In the genomic region with DNA sequence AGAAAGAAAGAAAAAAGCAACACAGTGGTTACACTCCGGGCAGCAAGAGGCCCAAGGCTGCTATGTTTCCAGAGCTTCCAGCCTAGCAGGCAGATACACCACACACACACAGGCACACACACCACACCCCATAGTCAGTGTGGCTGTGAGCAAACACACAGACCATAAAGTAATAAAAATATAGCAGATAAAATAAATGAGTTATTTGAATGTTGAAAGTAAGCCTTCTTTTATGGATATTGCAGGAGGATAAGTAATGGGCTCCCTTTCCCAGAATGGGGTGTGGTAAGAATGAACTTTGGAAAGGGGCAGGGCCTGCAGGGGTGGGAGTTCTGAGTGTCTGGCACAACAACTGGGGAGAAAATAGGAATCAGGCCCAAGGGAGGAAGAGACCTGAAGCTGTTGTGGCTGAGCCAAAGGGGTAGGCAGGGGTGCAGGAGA, we compare ENCODE assay signal across 18 cellular contexts. TPM values are rescaled to one million over a fixed set of nuclear protein-coding genes. Genes with fewer than 3 reads are reported as not detected.
DNase-seq lines count a peak whose midpoint lies in the region; ATAC-seq and TF ChIP-seq lines count a peak whose summit lies in the region.
"Had no signal": no experiment of that assay in that cellular context is flagged by ENCODE, and none has a peak within 500 bp of the region (broad histone marks: within the 10 kb centered on the region; RNA-seq: fewer than 3 reads in every experiment).

No MANE protein-coding gene starts in this region.

- CTCF ChIA-PET in Caco-2 (lab: Charles Lee) = interaction anchor here (0.9 to 6.8 kb wide), 9 partner anchors 9 to 125 kb away, joined by 3 to 172 read pairs (median 5); a partner anchor contains a TSS

- no peaks in the 10 kb centered on the region for H3K9me3 ChIP-seq in Caco-2
- no peaks in the 10 kb centered on the region for H3K9me3 ChIP-seq in Peyer's patch

- TF ChIP-seq CTCF in Caco-2 (IDR thresholded peaks at IDR 0.05; ENCODE audit: insufficient read depth in 1 of 2, low read depth in 1 of 2, low read length in 1 of 2, severe bottlenecking in 1 of 2, unreplicated experiment in 1 of 2) (no peak), Peyer's patch (IDR thresholded peaks at IDR 0.05) (no peak), fibroblast of villous mesenchyme (IDR thresholded peaks at IDR 0.05; ENCODE audit: insufficient read depth, low read depth, low read length) (no peak), progenitor cell of endocrine pancreas (IDR thresholded peaks at IDR 0.05; ENCODE audit: unreplicated experiment) (no peak)

- peaks cover 52% of the 10 kb centered on the region for H3K4me1 Mint-ChIP-seq in Caco-2 (ENCODE audit: low read depth, unreplicated experiment)
- H3K4me1 Mint-ChIP-seq in progenitor cell of endocrine pancreas (ENCODE audit: low read depth) = peaks cover 12% of the 10 kb centered on the region

- no peaks in the 10 kb centered on the region for H3K36me3 ChIP-seq in Caco-2 (ENCODE audit: control insufficient read depth, insufficient read depth, low read length)
- no peaks in the 10 kb centered on the region for H3K36me3 ChIP-seq in Peyer's patch

- H3K9me3 Mint-ChIP-seq in Caco-2 (ENCODE audit: unreplicated experiment) = peaks cover 7% of the 10 kb centered on the region
- H3K9me3 Mint-ChIP-seq in progenitor cell of endocrine pancreas (ENCODE audit: low read depth) = no peaks in the 10 kb centered on the region
- H3K9me3 Mint-ChIP-seq: dendritic cell treated with granulocyte-macrophage colony-stimulating factor and Interleukin-4, amounts not matched to agents 40 ng/mL and 50 ng/mL, for 4 days had no signal

- H3K36me3 Mint-ChIP-seq in Caco-2 (ENCODE audit: insufficient read depth, unreplicated experiment) (peaks cover 23% of the 10 kb centered on the region), progenitor cell of endocrine pancreas (ENCODE audit: insufficient read depth) (no peaks in the 10 kb centered on the region)

- H3K4me3 ChIP-seq in Caco-2 (ENCODE audit: low read depth, low read length) (no peak overlapping the region), Peyer's patch (peak overlapping the region in 2 of 4 donors; percentile 16 to 30), fibroblast of villous mesenchyme (ENCODE audit: low read depth, low read length) (no peak overlapping the region)

- no peaks in the 10 kb centered on the region for H3K27me3 Mint-ChIP-seq in Caco-2 (ENCODE audit: insufficient read depth, unreplicated experiment)
- no peaks in the 10 kb centered on the region for H3K27me3 Mint-ChIP-seq in progenitor cell of endocrine pancreas
- H3K27me3 Mint-ChIP-seq: dendritic cell treated with granulocyte-macrophage colony-stimulating factor and Interleukin-4, amounts not matched to agents 40 ng/mL and 50 ng/mL, for 4 days had no signal

- H3K4me1 ChIP-seq in Caco-2 (peaks cover 67% of the 10 kb centered on the region), Peyer's patch (peaks cover 0 to 35% (median 6%) of the 10 kb centered on the region in 4 donors)

- H3K27ac Mint-ChIP-seq in Caco-2 (ENCODE audit: unreplicated experiment) (peak overlapping the region; percentile 73), progenitor cell of endocrine pancreas (peak overlapping the region; percentile 76)
- H3K27ac Mint-ChIP-seq: dendritic cell treated with granulocyte-macrophage colony-stimulating factor and Interleukin-4, amounts not matched to agents 40 ng/mL and 50 ng/mL, for 4 days had no signal

- H3K27ac ChIP-seq in Peyer's patch = peak overlapping the region in 3 of 4 donors; percentile 70 to 90 (median 88)

- intact Hi-C loops in Caco-2 (cut with micrococcal nuclease; ENCODE audit: unreplicated experiment) = loop anchor here (1.0 kb wide), 3 partner anchors 9 to 123 kb away; a partner anchor contains a TSS

- POLR2A ChIA-PET in Caco-2 (lab: Charles Lee) = interaction anchor here (0.6 to 1.3 kb wide), 7 partner anchors 9 to 142 kb away, joined by 3 to 10 read pairs (median 4); a partner anchor contains a TSS

- TF ChIP-seq POLR2A in Peyer's patch (IDR thresholded peaks at IDR 0.05) = peak; percentile 40 to 78

- H3K27me3 ChIP-seq in Caco-2 (replicated peaks; ENCODE audit: control insufficient read depth, insufficient read depth, low read length) (no peaks in the 10 kb centered on the region), Peyer's patch (no peaks in the 10 kb centered on the region)

- BruUV-seq in Caco-2 (replicated peaks; lab: Mats Ljungman, UMichigan) = no TSS peak

- peak; percentile 92 to 96 for DNase-seq in Caco-2
- DNase-seq in Peyer's patch = peak in 2 of 3 donors; percentile 75 to 85
- peak; percentile 87 for DNase-seq in fibroblast of villous mesenchyme (ENCODE audit: low read depth)
- no peak for DNase-seq in progenitor cell of endocrine pancreas (ENCODE audit: low spot score, unreplicated experiment)
- DNase-seq in inferior parietal cortex (ENCODE audit: extremely low spot score) = no peak
- DNase-seq in NCI-H1417 treated with DMSO at 0.1 percent for 48 hours (lab: John Stamatoyannopoulos, UW) = no peak
- DNase-seq: activated gamma-delta T cell; hypothalamus; NCI-H1092 treated with DMSO at 0.1 percent for 48 hours; nephron progenitor cell; stimulated activated CD4-positive, alpha-beta T cell treated with anti-CD3 and anti-CD28 coated beads, Interleukin-4, amount 100 ng/mL, for 4 hours had no signal

- peak overlapping the region; percentile 31 for H3K4me3 Mint-ChIP-seq in Caco-2 (ENCODE audit: unreplicated experiment)
- no peak overlapping the region for H3K4me3 Mint-ChIP-seq in progenitor cell of endocrine pancreas (ENCODE audit: low read depth)
- H3K4me3 Mint-ChIP-seq: dendritic cell treated with granulocyte-macrophage colony-stimulating factor and Interleukin-4, amounts not matched to agents 40 ng/mL and 50 ng/mL, for 4 days; nephron progenitor cell had no signal

- ATAC-seq in GM21737 (IDR thresholded peaks at IDR 0.05; ENCODE audit: unreplicated experiment) = no peak
- no peak for ATAC-seq in HG03378 (IDR thresholded peaks at IDR 0.05; ENCODE audit: unreplicated experiment)
- ATAC-seq: esophagus mucosa, Right ventricle myocardium inferior, sciatic nerve had no signal

RNA-seq across cellular contexts. Expression of a gene that starts 4.8 kb away (rescaled TPM):
- total RNA-seq in Caco-2 (2022) = 425 and 427 TPM in 2 replicates
- 1,000 to 10,000 TPM in 1 of 4 donors, 100 to 1,000 TPM in 3; 198 to 1,062 (median 553) TPM for total RNA-seq in Peyer's patch
- total RNA-seq in fibroblast of villous mesenchyme = 32.4 and 41.6 TPM in 2 replicates
- 336 and 344 TPM in 2 replicates for total RNA-seq in progenitor cell of endocrine pancreas

RNA-seq across cellular contexts. Expression of a gene that starts 8.4 kb away (rescaled TPM):
- 24.3 and 30.5 TPM in 2 replicates for total RNA-seq in Caco-2 (2022)
- total RNA-seq in Peyer's patch = 100 to 1,000 TPM in 3 of 4 donors, 10 to 100 TPM in 1; 88.3 to 358 (median 288) TPM
- not detected in 2 replicates for total RNA-seq in fibroblast of villous mesenchyme
- 32.2 and 36.1 TPM in 2 replicates for total RNA-seq in progenitor cell of endocrine pancreas
- total RNA-seq: Right ventricle myocardium inferior; sciatic nerve; T-helper 1 cell treated with Interleukin-12 subunit alpha and Interleukin-12 subunit beta and Interleukin-4 antibody, amounts not matched to agents 30 ng/mL and 1 ng/mL, for 36 hours had no signal

RNA-seq across cellular contexts. Expression of a gene that starts 24.7 kb away (rescaled TPM):
- total RNA-seq in Caco-2 (2022) (110 and 118 TPM in 2 replicates), Peyer's patch (100 to 1,000 TPM in 1 of 4 donors, 10 to 100 TPM in 3; 23.9 to 103 (median 64.6) TPM), fibroblast of villous mesenchyme (20.0 and 49.2 TPM in 2 replicates), progenitor cell of endocrine pancreas (11.9 and 12.2 TPM in 2 replicates)

Comparison
In these comparisons a context has a peak if more than half of its experiments do, and no peak if none do; other contexts are left out.
1. DNase-seq: peak in Caco-2 (2 of 2), Peyer's patch (2 of 3) and fibroblast of villous mesenchyme (single experiment); none in progenitor cell of endocrine pancreas (single experiment), inferior parietal cortex (single experiment) and NCI-H1417 treated with DMSO at 0.1 percent for 48 hours (single experiment).
2. RNA of a gene that starts 8.4 kb away (total RNA-seq): 88.3 to 358 TPM in Peyer's patch, 32.2 to 36.1 TPM in progenitor cell of endocrine pancreas and 24.3 to 30.5 TPM in Caco-2; not detected in fibroblast of villous mesenchyme; every median in the first group is over 10 times any median in the second.